In the genomic region with DNA sequence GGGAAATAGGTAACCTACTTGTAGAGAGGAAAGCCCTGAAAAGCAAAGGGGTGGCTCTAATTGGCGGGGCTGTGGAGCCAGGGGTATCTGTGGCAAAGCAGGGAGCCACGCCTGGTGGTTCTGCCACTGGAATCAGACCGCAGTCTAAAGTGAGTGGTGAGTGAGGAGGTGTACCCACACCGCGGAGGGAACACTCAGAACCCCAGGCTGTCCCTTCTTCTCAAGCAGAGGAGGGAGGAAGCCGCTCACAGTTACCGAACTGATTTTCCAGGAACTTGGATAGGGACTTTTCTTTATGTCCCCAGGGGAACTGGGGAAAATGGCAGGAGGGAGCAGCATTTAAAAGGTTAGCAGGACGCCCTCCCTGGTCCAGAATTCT, we compare ENCODE assay signal across 28 cellular contexts.
"Had no signal": no experiment of that assay in that cellular context is flagged by ENCODE, and none has a peak within 500 bp of the region (broad histone marks: within the 10 kb centered on the region; RNA-seq: fewer than 3 reads in every experiment).

No MANE protein-coding gene starts in this region.

- DNase-seq: activated CD4-positive, alpha-beta memory T cell treated with anti-CD3 and anti-CD28 coated beads for 36 hours; activated CD4-positive, alpha-beta T cell treated with anti-CD3 and anti-CD28 coated beads for 36 hours; activated CD4-positive, alpha-beta T cell treated with anti-CD3 and anti-CD28 coated beads, Interleukin-2, amount 10 ng/mL, durations not matched to agents 24 days and 14 days; activated CD4-positive, CD25-positive, alpha-beta regulatory T cell; activated CD4-positive, CD25-positive, alpha-beta regulatory T cell treated with anti-CD3 and anti-CD28 coated beads, Interleukin-2, amount 50 U/mL, for 72 hours; activated CD8-positive, alpha-beta memory T cell treated with anti-CD3 and anti-CD28 coated beads, Interleukin-2, amount 10 ng/mL, durations not matched to agents 7 days and 5 days; activated CD8-positive, alpha-beta memory T cell treated with anti-CD3 and anti-CD28 coated beads, Interleukin-2, amount 50 U/mL, for 4 hours; activated CD8-positive, alpha-beta T cell treated with anti-CD3 and anti-CD28 coated beads, Interleukin-2, amount 10 ng/mL, durations not matched to agents 7 days and 5 days; activated effector memory CD4-positive, alpha-beta T cell treated with anti-CD3 and anti-CD28 coated beads, Interleukin-2, amount 50 U/mL, for 16 hours; activated naive CD4-positive, alpha-beta T cell treated with anti-CD3 and anti-CD28 coated beads for 36 hours; activated naive CD8-positive, alpha-beta T cell treated with anti-CD3 and anti-CD28 coated beads for 36 hours; activated T-cell treated with anti-CD3 and anti-CD28 coated beads, Interleukin-2, amount 50 U/mL, for 1 hour; activated T-cell treated with anti-CD3 and anti-CD28 coated beads, Interleukin-2, amount 50 U/mL, for 48 hours; brain microvascular endothelial cell; colonic mucosa; effector CD8-positive, alpha-beta T cell; esophagus squamous epithelium; foreskin melanocyte; heart right ventricle; T-helper 2 cell had no signal

- H3K4me1 ChIP-seq: ascending aorta, colonic mucosa, esophagus squamous epithelium, gastroesophageal sphincter, heart right ventricle had no signal

- H3K27ac ChIP-seq: ascending aorta, brain microvascular endothelial cell, colonic mucosa, epithelial cell of prostate, esophagus squamous epithelium, gastroesophageal sphincter, heart right ventricle had no signal

- ATAC-seq: activated CD4-positive, alpha-beta T cell treated with anti-CD3 and anti-CD28 coated beads for 36 hours; activated CD8-positive, alpha-beta memory T cell treated with anti-CD3 and anti-CD28 coated beads, Interleukin-2, amount 10 ng/mL, durations not matched to agents 7 days and 5 days; activated CD8-positive, alpha-beta T cell treated with anti-CD3 and anti-CD28 coated beads, Interleukin-2, amount 10 ng/mL, durations not matched to agents 7 days and 5 days; gastroesophageal sphincter; heart right ventricle had no signal

- H3K4me3 Mint-ChIP-seq: activated CD4-positive, alpha-beta memory T cell treated with anti-CD3 and anti-CD28 coated beads for 36 hours; activated CD4-positive, alpha-beta T cell treated with anti-CD3 and anti-CD28 coated beads for 36 hours; activated CD4-positive, alpha-beta T cell treated with anti-CD3 and anti-CD28 coated beads, Interleukin-2, amount 10 ng/mL, durations not matched to agents 24 days and 14 days; activated CD8-positive, alpha-beta memory T cell treated with anti-CD3 and anti-CD28 coated beads, Interleukin-2, amount 10 ng/mL, durations not matched to agents 7 days and 5 days; activated CD8-positive, alpha-beta T cell treated with anti-CD3 and anti-CD28 coated beads, Interleukin-2, amount 10 ng/mL, durations not matched to agents 7 days and 5 days; activated naive CD4-positive, alpha-beta T cell treated with anti-CD3 and anti-CD28 coated beads for 36 hours; activated naive CD4-positive, alpha-beta T cell treated with anti-CD3 and anti-CD28 coated beads, Interleukin-2, amount 50 U/mL, for 24 hours; activated naive CD8-positive, alpha-beta T cell treated with anti-CD3 and anti-CD28 coated beads for 36 hours; activated T-helper 1 cell treated with anti-CD3 and anti-CD28 coated beads, Interleukin-12 subunit alpha, Interleukin-12 subunit beta, Interleukin-2, Interleukin-4 antibody, amounts not matched to agents 30 ng/mL and 10 ng/mL and 1 ng/mL, durations not matched to agents 14 hours and 24 hours and 36 hours had no signal

- H3K36me3 ChIP-seq: ascending aorta, brain microvascular endothelial cell, colonic mucosa, esophagus squamous epithelium, gastroesophageal sphincter, heart right ventricle had no signal

- H3K27me3 ChIP-seq: ascending aorta, brain microvascular endothelial cell, colonic mucosa had no signal

- H3K36me3 Mint-ChIP-seq: activated CD4-positive, alpha-beta memory T cell treated with anti-CD3 and anti-CD28 coated beads for 36 hours; activated CD8-positive, alpha-beta memory T cell treated with anti-CD3 and anti-CD28 coated beads, Interleukin-2, amount 10 ng/mL, durations not matched to agents 7 days and 5 days; activated naive CD4-positive, alpha-beta T cell treated with anti-CD3 and anti-CD28 coated beads, Interleukin-2, amount 50 U/mL, for 24 hours; activated naive CD8-positive, alpha-beta T cell treated with anti-CD3 and anti-CD28 coated beads for 36 hours had no signal

- H3K9me3 Mint-ChIP-seq: activated CD4-positive, alpha-beta T cell treated with anti-CD3 and anti-CD28 coated beads, Interleukin-2, amount 10 ng/mL, durations not matched to agents 24 days and 14 days had no signal

- H3K4me3 ChIP-seq: ascending aorta, colonic mucosa, esophagus squamous epithelium, gastroesophageal sphincter, heart right ventricle had no signal

- H3K27ac Mint-ChIP-seq: activated CD4-positive, alpha-beta memory T cell treated with anti-CD3 and anti-CD28 coated beads for 36 hours; activated CD4-positive, alpha-beta T cell treated with anti-CD3 and anti-CD28 coated beads for 36 hours; activated CD4-positive, alpha-beta T cell treated with anti-CD3 and anti-CD28 coated beads, Interleukin-2, amount 10 ng/mL, durations not matched to agents 24 days and 14 days; activated CD8-positive, alpha-beta memory T cell treated with anti-CD3 and anti-CD28 coated beads, Interleukin-2, amount 10 ng/mL, durations not matched to agents 7 days and 5 days; activated CD8-positive, alpha-beta T cell treated with anti-CD3 and anti-CD28 coated beads, Interleukin-2, amount 10 ng/mL, durations not matched to agents 7 days and 5 days; activated naive CD4-positive, alpha-beta T cell treated with anti-CD3 and anti-CD28 coated beads for 36 hours; activated naive CD4-positive, alpha-beta T cell treated with anti-CD3 and anti-CD28 coated beads, Interleukin-2, amount 50 U/mL, for 24 hours; activated naive CD8-positive, alpha-beta T cell treated with anti-CD3 and anti-CD28 coated beads for 36 hours; activated T-helper 1 cell treated with anti-CD3 and anti-CD28 coated beads, Interleukin-12 subunit alpha, Interleukin-12 subunit beta, Interleukin-2, Interleukin-4 antibody, amounts not matched to agents 30 ng/mL and 10 ng/mL and 1 ng/mL, durations not matched to agents 14 hours and 24 hours and 36 hours; activated T-helper 2 cell treated with anti-CD3 and anti-CD28 coated beads, Interferon-gamma antibody, Interleukin-2, Interleukin-4, amounts not matched to agents 10 μg/mL and 5 μg/mL and 100 μg/mL, durations not matched to agents 14 hours and 24 hours and 36 hours had no signal

- H3K27me3 Mint-ChIP-seq: activated CD4-positive, alpha-beta T cell treated with anti-CD3 and anti-CD28 coated beads for 36 hours; activated CD4-positive, alpha-beta T cell treated with anti-CD3 and anti-CD28 coated beads, Interleukin-2, amount 10 ng/mL, durations not matched to agents 24 days and 14 days; activated CD8-positive, alpha-beta memory T cell treated with anti-CD3 and anti-CD28 coated beads, Interleukin-2, amount 10 ng/mL, durations not matched to agents 7 days and 5 days; activated naive CD4-positive, alpha-beta T cell treated with anti-CD3 and anti-CD28 coated beads, Interleukin-2, amount 50 U/mL, for 24 hours had no signal

- H3K4me1 Mint-ChIP-seq: activated CD4-positive, alpha-beta T cell treated with anti-CD3 and anti-CD28 coated beads for 36 hours; activated CD4-positive, alpha-beta T cell treated with anti-CD3 and anti-CD28 coated beads, Interleukin-2, amount 10 ng/mL, durations not matched to agents 24 days and 14 days; activated CD8-positive, alpha-beta memory T cell treated with anti-CD3 and anti-CD28 coated beads, Interleukin-2, amount 10 ng/mL, durations not matched to agents 7 days and 5 days; activated naive CD4-positive, alpha-beta T cell treated with anti-CD3 and anti-CD28 coated beads, Interleukin-2, amount 50 U/mL, for 24 hours; activated naive CD8-positive, alpha-beta T cell treated with anti-CD3 and anti-CD28 coated beads for 36 hours had no signal

- FAIRE-seq: endometrium, endothelial cell of umbilical vein had no signal

- H3K9me3 ChIP-seq: ascending aorta, colonic mucosa, esophagus squamous epithelium had no signal
